Comparison of ENCODE assay signal across 15 cellular contexts in the genomic region with DNA sequence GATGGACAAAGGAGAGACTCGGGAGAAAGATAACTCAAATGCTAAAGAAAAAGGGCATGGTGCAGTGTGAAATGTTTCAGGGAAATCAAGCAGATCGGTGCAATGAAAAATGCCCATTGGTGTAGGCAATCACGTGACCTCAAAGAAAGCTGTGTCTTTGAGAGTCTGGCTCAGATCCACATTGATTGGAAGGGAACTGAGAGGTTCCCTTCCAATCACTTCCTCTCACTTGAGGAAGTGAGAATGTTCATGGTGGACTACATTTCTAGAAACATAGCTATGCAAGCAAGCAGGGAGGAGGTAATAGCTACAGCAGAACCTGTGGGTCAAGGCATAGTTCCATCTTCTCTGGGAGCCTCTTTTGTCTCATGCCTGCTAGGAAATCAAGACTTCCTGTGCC.
DNase-seq lines count a peak whose midpoint lies in the region; ATAC-seq and TF ChIP-seq lines count a peak whose summit lies in the region.
"Had no signal": no experiment of that assay in that cellular context is flagged by ENCODE, and none has a peak within 500 bp of the region (broad histone marks: within the 10 kb centered on the region; RNA-seq: fewer than 3 reads in every experiment).

No MANE protein-coding gene starts in this region.

- intact Hi-C loops in mucosa of descending colon (cut with DNase I, micrococcal nuclease), result no loop called here

- H2BK15ac ChIP-seq in mesenchymal stem cell (ENCODE audit: low read depth, poor library complexity, severe bottlenecking), result no peak overlapping the region

- peaks cover 6 to 23% (median 9%) of the 10 kb centered on the region in 7 donors for H3K9me3 Mint-ChIP-seq in naive B cell
- H3K9me3 Mint-ChIP-seq: CD8-positive, alpha-beta T cell; T-helper 2 cell treated with Interferon-gamma antibody and Interleukin-4, amounts not matched to agents 5 μg/mL and 100 μg/mL, for 36 hours had no signal

- H3K27me3 ChIP-seq in WERI-Rb-1 (ENCODE audit: insufficient read depth, low read depth, severe bottlenecking) (no peaks in the 10 kb centered on the region), mesenchymal stem cell (ENCODE audit: control insufficient read depth in 1 of 2, insufficient read depth in 1 of 2, low read length in 2 of 2) (peaks cover 0 to 4% of the 10 kb centered on the region in 2 experiments)
- H3K27me3 ChIP-seq: gastrocnemius medialis had no signal

- 90% methylated on average over 3 of the region's 3 CpGs for WGBS in mesenchymal stem cell

- ATAC-seq in GM18909 (IDR thresholded peaks at IDR 0.05; ENCODE audit: poor library complexity, unreplicated experiment), result peak; percentile 89
- peak; percentile 67 for ATAC-seq in GM21737 (IDR thresholded peaks at IDR 0.05; ENCODE audit: unreplicated experiment)
- peak; percentile 85 for ATAC-seq in HG03457 (IDR thresholded peaks at IDR 0.05; ENCODE audit: unreplicated experiment)
- peak; percentile 93 to 95 for ATAC-seq in naive B cell (ENCODE audit: low read depth in 2 of 2)
- no peak for ATAC-seq in GM19023 (IDR thresholded peaks at IDR 0.05; ENCODE audit: unreplicated experiment)
- ATAC-seq in mucosa of descending colon, result no peak
- ATAC-seq: CD8-positive, alpha-beta T cell; gastrocnemius medialis; left cardiac atrium had no signal

- H2AFZ ChIP-seq in mesenchymal stem cell (ENCODE audit: low read depth, low read length), result no peak overlapping the region

- no peaks in the 10 kb centered on the region for H3K36me3 ChIP-seq in WERI-Rb-1
- H3K36me3 ChIP-seq in mesenchymal stem cell (ENCODE audit: control insufficient read depth in 1 of 2, insufficient read depth in 2 of 2, low read depth in 1 of 2, low read length in 2 of 2), result no peaks in the 10 kb centered on the region
- no peaks in the 10 kb centered on the region for H3K36me3 ChIP-seq in mucosa of descending colon (ENCODE audit: low read depth)
- H3K36me3 ChIP-seq: gastrocnemius medialis, HAP-1 had no signal

- H3K27ac Mint-ChIP-seq in naive B cell, result peak overlapping the region in 3 of 6 donors; percentile 14 to 83 (median 68)
- H3K27ac Mint-ChIP-seq: CD8-positive, alpha-beta T cell; T-helper 2 cell treated with Interferon-gamma antibody and Interleukin-4, amounts not matched to agents 5 μg/mL and 100 μg/mL, for 36 hours had no signal

- H4K8ac ChIP-seq in mesenchymal stem cell (ENCODE audit: low read length), result no peak overlapping the region

- no peak overlapping the region for H3K23ac ChIP-seq in mesenchymal stem cell (ENCODE audit: low read length in 2 of 2)

- no peaks in the 10 kb centered on the region for H3K4me1 ChIP-seq in mesenchymal stem cell (ENCODE audit: control insufficient read depth, insufficient read depth, low read depth, low read length)
- H3K4me1 ChIP-seq in mucosa of descending colon (ENCODE audit: low read depth), result no peaks in the 10 kb centered on the region
- H3K4me1 ChIP-seq: gastrocnemius medialis, HAP-1 had no signal

- no peak overlapping the region for H3K4me2 ChIP-seq in mesenchymal stem cell (ENCODE audit: low read length, poor library complexity, severe bottlenecking)

- H3K9ac ChIP-seq in mesenchymal stem cell (ENCODE audit: low read length), result no peak overlapping the region

- H2BK12ac ChIP-seq in mesenchymal stem cell (ENCODE audit: low read length in 2 of 2), result no peak overlapping the region

- no peak overlapping the region for H2BK120ac ChIP-seq in mesenchymal stem cell (ENCODE audit: low read depth, low read length)

- no peaks in the 10 kb centered on the region for H3K79me1 ChIP-seq in mesenchymal stem cell (replicated peaks; ENCODE audit: low read length, poor library complexity, severe bottlenecking)

- peak; percentile 17 for DNase-seq in naive B cell
- DNase-seq in WERI-Rb-1, result no peak
- no peak for DNase-seq in mesenchymal stem cell
- no peak for DNase-seq in mucosa of descending colon
- DNase-seq: CD8-positive, alpha-beta T cell; effector CD8-positive, alpha-beta T cell; gastrocnemius medialis; left cardiac atrium; NCI-H1436 had no signal

- H3K4me3 ChIP-seq in WERI-Rb-1 (ENCODE audit: low read depth, low read length), result no peak overlapping the region
- H3K4me3 ChIP-seq in mesenchymal stem cell (ENCODE audit: insufficient read depth in 1 of 2, low read depth in 1 of 2, low read length in 2 of 2), result no peak overlapping the region
- H3K4me3 ChIP-seq in mucosa of descending colon, result no peak overlapping the region
- H3K4me3 ChIP-seq: gastrocnemius medialis, HAP-1 had no signal

- no peaks in the 10 kb centered on the region for H3K9me3 ChIP-seq in WERI-Rb-1 (ENCODE audit: severe bottlenecking)
- H3K9me3 ChIP-seq in mesenchymal stem cell (ENCODE audit: control insufficient read depth, low read length), result no peaks in the 10 kb centered on the region
- no peaks in the 10 kb centered on the region for H3K9me3 ChIP-seq in mucosa of descending colon
- H3K9me3 ChIP-seq: gastrocnemius medialis, HAP-1 had no signal

- no peaks in the 10 kb centered on the region for H3K27me3 Mint-ChIP-seq in naive B cell

- H3K4me1 Mint-ChIP-seq in naive B cell, result peaks cover 28 to 46% (median 39%) of the 10 kb centered on the region in 3 donors

- H3K36me3 Mint-ChIP-seq in naive B cell, result peaks cover 5 to 9% of the 10 kb centered on the region in 2 donors
- H3K36me3 Mint-ChIP-seq: CD8-positive, alpha-beta T cell had no signal

- H2AK5ac ChIP-seq in mesenchymal stem cell (ENCODE audit: low read length, severe bottlenecking), result no peak overlapping the region

- TF ChIP-seq CTCF in WERI-Rb-1 (IDR thresholded peaks at IDR 0.05; ENCODE audit: low read depth, low read length) (no peak), mucosa of descending colon (IDR thresholded peaks at IDR 0.05) (no peak)

- peak overlapping the region in 5 of 8 donors; percentile 15 to 59 (median 51) for H3K4me3 Mint-ChIP-seq in naive B cell
- H3K4me3 Mint-ChIP-seq: CD8-positive, alpha-beta T cell; T-helper 2 cell treated with Interferon-gamma antibody and Interleukin-4, amounts not matched to agents 5 μg/mL and 100 μg/mL, for 36 hours had no signal

- H2BK5ac ChIP-seq in mesenchymal stem cell (ENCODE audit: low read depth, low read length, poor library complexity, severe bottlenecking), result no peak overlapping the region

- no peak overlapping the region for H4K91ac ChIP-seq in mesenchymal stem cell (ENCODE audit: low read length)

- no peak overlapping the region for H3K4ac ChIP-seq in mesenchymal stem cell (ENCODE audit: low read depth in 1 of 2, low read length in 2 of 2)

- no peak overlapping the region for H3K14ac ChIP-seq in mesenchymal stem cell (ENCODE audit: low read length in 2 of 2)

- H3K27ac ChIP-seq in WERI-Rb-1, result no peak overlapping the region
- H3K27ac ChIP-seq in mesenchymal stem cell (ENCODE audit: low read length, poor library complexity, severe bottlenecking), result no peak overlapping the region
- H3K27ac ChIP-seq: gastrocnemius medialis had no signal

- no peak overlapping the region for H3K18ac ChIP-seq in mesenchymal stem cell (ENCODE audit: low read depth in 1 of 2, low read length in 2 of 2)

Comparison
In these comparisons a context has a peak if more than half of its experiments do, and no peak if none do; other contexts are left out.
1. ATAC-seq: peak in GM18909 (single experiment), GM21737 (single experiment), HG03457 (single experiment) and naive B cell (2 of 2); none in GM19023 (single experiment) and mucosa of descending colon (single experiment).